ENCODE assay signal across 23 cellular contexts in the genomic region with DNA sequence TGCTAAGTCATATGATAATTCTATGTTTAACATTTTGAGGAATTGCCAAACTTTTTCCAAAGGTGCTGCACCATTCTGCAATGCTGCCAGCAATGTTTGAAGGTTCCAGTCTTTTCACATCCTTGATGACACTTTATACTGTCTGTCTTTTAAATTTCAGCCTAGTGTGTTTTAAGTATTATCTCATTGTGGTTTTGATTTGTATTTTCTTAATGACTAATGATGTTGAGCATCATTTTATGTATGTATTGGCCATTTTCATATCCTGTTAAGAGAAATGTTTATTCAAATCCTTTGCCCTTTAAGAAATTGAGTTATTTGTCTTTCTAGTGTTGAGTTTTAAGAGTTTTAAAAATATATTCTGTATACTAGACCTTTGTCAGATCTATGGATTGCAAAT. TPM values are rescaled to one million over a fixed set of nuclear protein-coding genes. Genes with fewer than 3 reads are reported as not detected.
DNase-seq lines count a peak whose midpoint lies in the region; ATAC-seq and TF ChIP-seq lines count a peak whose summit lies in the region.
"Had no signal": no experiment of that assay in that cellular context is flagged by ENCODE, and none has a peak within 500 bp of the region (broad histone marks: within the 10 kb centered on the region; RNA-seq: fewer than 3 reads in every experiment).

No MANE protein-coding gene starts in this region.

- peaks cover 64% of the 10 kb centered on the region for H3K4me1 Mint-ChIP-seq in activated naive CD4-positive, alpha-beta T cell treated with anti-CD3 and anti-CD28 coated beads for 36 hours (ENCODE audit: low read depth)
- H3K4me1 Mint-ChIP-seq in activated naive CD8-positive, alpha-beta T cell treated with anti-CD3 and anti-CD28 coated beads, Interleukin-2, amount 10 ng/mL, durations not matched to agents 7 days and 5 days = peaks cover 72% of the 10 kb centered on the region

- H3K27ac Mint-ChIP-seq in activated naive CD4-positive, alpha-beta T cell treated with anti-CD3 and anti-CD28 coated beads for 36 hours = peak overlapping the region; percentile 82
- peak overlapping the region; percentile 40 for H3K27ac Mint-ChIP-seq in activated naive CD8-positive, alpha-beta T cell treated with anti-CD3 and anti-CD28 coated beads, Interleukin-2, amount 10 ng/mL, durations not matched to agents 7 days and 5 days
- H3K27ac Mint-ChIP-seq: CD8-positive, alpha-beta T cell; H9; IgD-negative memory B cell had no signal

- CTCF ChIA-PET in activated naive CD4-positive, alpha-beta T cell treated with anti-CD3 and anti-CD28 coated beads for 36 hours (lab: Charles Lee) = no interaction called here

- H3K9me3 ChIP-seq in vagina = no peaks in the 10 kb centered on the region

- no peak for TF ChIP-seq POLR2A in vagina (IDR thresholded peaks at IDR 0.05)

- H3K27me3 ChIP-seq in vagina = no peaks in the 10 kb centered on the region

- H3K4me3 Mint-ChIP-seq in activated naive CD4-positive, alpha-beta T cell treated with anti-CD3 and anti-CD28 coated beads for 36 hours = no peak overlapping the region
- no peak overlapping the region for H3K4me3 Mint-ChIP-seq in activated naive CD8-positive, alpha-beta T cell treated with anti-CD3 and anti-CD28 coated beads, Interleukin-2, amount 10 ng/mL, durations not matched to agents 7 days and 5 days
- H3K4me3 Mint-ChIP-seq: CD8-positive, alpha-beta T cell; H9; IgD-negative memory B cell had no signal

- H3K36me3 Mint-ChIP-seq in activated naive CD4-positive, alpha-beta T cell treated with anti-CD3 and anti-CD28 coated beads for 36 hours (ENCODE audit: low read depth) = no peaks in the 10 kb centered on the region
- peaks cover 40% of the 10 kb centered on the region for H3K36me3 Mint-ChIP-seq in activated naive CD8-positive, alpha-beta T cell treated with anti-CD3 and anti-CD28 coated beads, Interleukin-2, amount 10 ng/mL, durations not matched to agents 7 days and 5 days
- H3K36me3 Mint-ChIP-seq: CD8-positive, alpha-beta T cell had no signal

- DNase-seq in activated naive CD4-positive, alpha-beta T cell treated with anti-CD3 and anti-CD28 coated beads for 36 hours = no peak
- no peak for DNase-seq in activated naive CD4-positive, alpha-beta T cell (lab: John Stamatoyannopoulos, UW)
- peak; percentile 75 for DNase-seq in LHCN-M2 (ENCODE audit: low read depth)
- DNase-seq in activated naive CD8-positive, alpha-beta T cell treated with anti-CD3 and anti-CD28 coated beads, Interleukin-2, amount 10 ng/mL, durations not matched to agents 7 days and 5 days = no peak
- DNase-seq in fibroblast of the aortic adventitia (ENCODE audit: low read depth) = peak; percentile 45
- no peak for DNase-seq in NCI-H2171 (lab: John Stamatoyannopoulos, UW)
- no peak for DNase-seq in vagina (ENCODE audit: extremely low spot score in 2 of 2)
- DNase-seq in activated CD4-positive, CD25-positive, alpha-beta regulatory T cell treated with anti-CD3 and anti-CD28 coated beads, Interleukin-2, amount 50 U/mL, for 72 hours = no peak
- DNase-seq: CD8-positive, alpha-beta T cell; cerebellar nuclear complex; DMS79; foreskin melanocyte; H9; mesenchymal stem cell; naive thymus-derived CD4-positive, alpha-beta T cell; NCI-H187; NCI-H446; NK-92 treated with Interleukin-12 subunit alpha and Interleukin-12 subunit beta, amount 100 ng/mL, for 24 hours; stimulated activated CD4-positive, alpha-beta T cell treated with anti-CD3 and anti-CD28 coated beads, Interleukin-2, amount 100 ng/mL, for 24 hours had no signal

- no peak for ATAC-seq in activated naive CD8-positive, alpha-beta T cell treated with anti-CD3 and anti-CD28 coated beads, Interleukin-2, amount 10 ng/mL, durations not matched to agents 7 days and 5 days (ENCODE audit: low read depth)
- ATAC-seq: CD8-positive, alpha-beta T cell; naive thymus-derived CD4-positive, alpha-beta T cell; Right ventricle myocardium inferior had no signal

- intact Hi-C loops in activated naive CD4-positive, alpha-beta T cell treated with anti-CD3 and anti-CD28 coated beads for 36 hours (cut with micrococcal nuclease) = no loop called here
- intact Hi-C loops in vagina (cut with DNase I) = no loop called here

- H3K27me3 Mint-ChIP-seq in activated naive CD4-positive, alpha-beta T cell treated with anti-CD3 and anti-CD28 coated beads for 36 hours (ENCODE audit: low read depth) = no peaks in the 10 kb centered on the region
- no peaks in the 10 kb centered on the region for H3K27me3 Mint-ChIP-seq in activated naive CD8-positive, alpha-beta T cell treated with anti-CD3 and anti-CD28 coated beads, Interleukin-2, amount 10 ng/mL, durations not matched to agents 7 days and 5 days
- H3K27me3 Mint-ChIP-seq: naive thymus-derived CD4-positive, alpha-beta T cell had no signal

- no peak for TF ChIP-seq CTCF in fibroblast of the aortic adventitia (IDR thresholded peaks at IDR 0.05; ENCODE audit: insufficient read depth, low read length)
- TF ChIP-seq CTCF in vagina (IDR thresholded peaks at IDR 0.05) = no peak

- peaks cover 4% of the 10 kb centered on the region for H3K9me3 Mint-ChIP-seq in activated naive CD4-positive, alpha-beta T cell treated with anti-CD3 and anti-CD28 coated beads for 36 hours
- peaks cover 10% of the 10 kb centered on the region for H3K9me3 Mint-ChIP-seq in activated naive CD8-positive, alpha-beta T cell treated with anti-CD3 and anti-CD28 coated beads, Interleukin-2, amount 10 ng/mL, durations not matched to agents 7 days and 5 days
- H3K9me3 Mint-ChIP-seq: CD8-positive, alpha-beta T cell; H9 had no signal

- no peak overlapping the region for H3K27ac ChIP-seq in vagina
- H3K27ac ChIP-seq: VCaP had no signal

- no peaks in the 10 kb centered on the region for H3K36me3 ChIP-seq in vagina

- H3K4me3 ChIP-seq in fibroblast of the aortic adventitia (ENCODE audit: low read depth, low read length) (no peak overlapping the region), vagina (no peak overlapping the region)

- POLR2A ChIA-PET in activated naive CD8-positive, alpha-beta T cell treated with anti-CD3 and anti-CD28 coated beads, Interleukin-2, amount 10 ng/mL, durations not matched to agents 7 days and 5 days (lab: Charles Lee) = no interaction called here

- peaks cover 15% of the 10 kb centered on the region for H3K4me1 ChIP-seq in vagina

RNA-seq across cellular contexts. Expression of gene TEX48, which starts 5.0 kb away (rescaled TPM):
- not detected for total RNA-seq in activated naive CD4-positive, alpha-beta T cell treated with anti-CD3 and anti-CD28 coated beads for 36 hours
- not detected in 2 replicates for total RNA-seq in LHCN-M2 (2014; rRNA removed)
- polyA plus RNA-seq in LHCN-M2 (2012) = not detected
- not detected for total RNA-seq in activated naive CD8-positive, alpha-beta T cell treated with anti-CD3 and anti-CD28 coated beads, Interleukin-2, amount 10 ng/mL, durations not matched to agents 7 days and 5 days
- not detected in 2 replicates for total RNA-seq in fibroblast of the aortic adventitia (ENCODE audit: low replicate concordance)
- total RNA-seq in vagina = not detected
- total RNA-seq: CD8-positive, alpha-beta T cell; H9; Right ventricle myocardium inferior; subcutaneous adipose tissue had no signal
- polyA plus RNA-seq: IgD-negative memory B cell; naive thymus-derived CD4-positive, alpha-beta T cell had no signal

RNA-seq across cellular contexts. Expression of gene TEX53, which starts 29.4 kb away (rescaled TPM):
- not detected for total RNA-seq in activated naive CD4-positive, alpha-beta T cell treated with anti-CD3 and anti-CD28 coated beads for 36 hours
- total RNA-seq in LHCN-M2 (2014; rRNA removed) (not detected in 2 replicates), fibroblast of the aortic adventitia (ENCODE audit: low replicate concordance) (not detected in 2 replicates), vagina (not detected)
- not detected for polyA plus RNA-seq in LHCN-M2 (2012)
- not detected for total RNA-seq in activated naive CD8-positive, alpha-beta T cell treated with anti-CD3 and anti-CD28 coated beads, Interleukin-2, amount 10 ng/mL, durations not matched to agents 7 days and 5 days
- total RNA-seq: CD8-positive, alpha-beta T cell; H9; naive thymus-derived CD4-positive, alpha-beta T cell; Right ventricle myocardium inferior; subcutaneous adipose tissue had no signal
- polyA plus RNA-seq: IgD-negative memory B cell; naive thymus-derived CD4-positive, alpha-beta T cell had no signal

Comparison
In these comparisons a context has a peak if more than half of its experiments do, and no peak if none do; other contexts are left out.
1. DNase-seq: peak in LHCN-M2 (single experiment) and fibroblast of the aortic adventitia (single experiment); none in activated naive CD4-positive, alpha-beta T cell treated with anti-CD3 and anti-CD28 coated beads for 36 hours (single experiment), activated naive CD4-positive, alpha-beta T cell (0 of 4), activated naive CD8-positive, alpha-beta T cell treated with anti-CD3 and anti-CD28 coated beads, Interleukin-2, amount 10 ng/mL, durations not matched to agents 7 days and 5 days (single experiment), NCI-H2171 (single experiment), vagina (0 of 2) and activated CD4-positive, CD25-positive, alpha-beta regulatory T cell treated with anti-CD3 and anti-CD28 coated beads, Interleukin-2, amount 50 U/mL, for 72 hours (single experiment).